In genomic region chr17:64229815-64230550, GRCh38 we compare ENCODE assay signal across 1 cellular context.
TF ChIP-seq lines count a peak whose summit lies in the region.

No MANE protein-coding gene starts in this region.

TF ChIP-seq in A549, 52 proteins besides CTCF, POLR2A, EP300 and RAD21 (continued from another document):
- TF ChIP-seq PBX3 (IDR thresholded peaks at IDR 0.05), result no peak
- no peak for TF ChIP-seq ZC3H11A (IDR thresholded peaks at IDR 0.05)
- no peak for TF ChIP-seq HEYL (CRISPR knock-in tag; IDR thresholded peaks at IDR 0.05)
- TF ChIP-seq ZSCAN20 (CRISPR knock-in tag; IDR thresholded peaks at IDR 0.05), result no peak
- no peak for TF ChIP-seq RCOR1 (IDR thresholded peaks at IDR 0.05; ENCODE audit: low read depth, low read length)
- TF ChIP-seq MAX (IDR thresholded peaks at IDR 0.05), result no peak
- no peak for TF ChIP-seq JUNB (IDR thresholded peaks at IDR 0.05)
- no peak for TF ChIP-seq CBX2 (IDR thresholded peaks at IDR 0.05; ENCODE audit: borderline replicate concordance, low read depth)
- no peak for TF ChIP-seq FOXS1 (CRISPR knock-in tag; IDR thresholded peaks at IDR 0.05)
- no peak for TF ChIP-seq MAFK (IDR thresholded peaks at IDR 0.05; ENCODE audit: partially characterized antibody)
TF ChIP-seq in A549: peak in this region for 0.
